12 cellular contexts compared by ENCODE assay signal in the genomic region with DNA sequence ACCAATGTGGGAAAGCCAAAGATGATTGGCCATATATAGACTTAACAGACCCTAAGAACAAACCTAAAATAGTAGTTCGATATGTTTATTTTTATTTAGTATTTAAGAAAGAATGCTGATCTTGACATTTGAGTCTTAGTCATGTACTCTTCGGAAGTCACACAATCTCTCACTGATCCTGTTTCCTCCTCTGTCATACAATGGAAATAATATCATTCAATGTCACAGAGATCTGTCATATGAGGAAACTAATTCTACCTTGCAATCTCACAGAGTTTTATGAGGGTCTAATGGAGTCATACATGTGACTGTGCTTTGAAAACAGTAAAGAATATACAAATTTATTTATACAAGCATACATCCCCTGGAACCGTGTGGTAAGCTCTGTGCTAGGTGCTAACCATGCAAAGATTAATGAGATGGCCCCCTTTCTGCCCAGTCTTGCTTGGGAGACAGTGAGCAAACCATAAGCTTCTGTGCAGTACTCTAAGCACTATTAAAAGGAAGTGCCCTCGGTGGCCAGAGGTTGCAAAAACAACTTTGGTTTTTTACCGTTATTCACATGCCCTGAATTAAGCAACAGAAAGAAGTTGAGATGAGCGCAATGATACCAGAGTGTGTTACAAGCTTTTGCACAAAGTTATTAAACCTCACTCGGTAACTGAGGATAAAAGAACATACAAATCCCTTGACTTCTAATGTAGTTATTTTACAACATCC. TPM values are rescaled to one million over a fixed set of nuclear protein-coding genes. Genes with fewer than 3 reads are reported as not detected.
DNase-seq lines count a peak whose midpoint lies in the region; ATAC-seq and TF ChIP-seq lines count a peak whose summit lies in the region.
"Had no signal": no experiment of that assay in that cellular context is flagged by ENCODE, and none has a peak within 500 bp of the region (broad histone marks: within the 10 kb centered on the region; RNA-seq: fewer than 3 reads in every experiment).

No MANE protein-coding gene starts in this region.

- H3K4me1 ChIP-seq in A673 (ENCODE audit: insufficient read depth, low read length, poor library complexity, severe bottlenecking), result peaks cover 7% of the 10 kb centered on the region
- H3K4me1 ChIP-seq: uterus had no signal

- no peak for TF ChIP-seq CTCF in A673 (conservative IDR thresholded peaks at IDR 0.05; ENCODE audit: low read depth, low read length)

- no peaks in the 10 kb centered on the region for H3K36me3 ChIP-seq in A673 (ENCODE audit: insufficient read depth, low read length, poor library complexity, severe bottlenecking)
- H3K36me3 ChIP-seq: uterus had no signal

- no peaks in the 10 kb centered on the region for H3K27me3 ChIP-seq in A673 (replicated peaks; ENCODE audit: insufficient read depth, low read depth, low read length, poor library complexity)
- H3K27me3 ChIP-seq: uterus had no signal

- peak; percentile 20 for ATAC-seq in GM19397 (IDR thresholded peaks at IDR 0.05; ENCODE audit: unreplicated experiment)
- ATAC-seq in GM21447 (IDR thresholded peaks at IDR 0.05; ENCODE audit: unreplicated experiment), result no peak

- BruUV-seq in A673 (replicated peaks; lab: Mats Ljungman, UMichigan), result no TSS peak

- CTCF ChIA-PET in A673 (lab: Charles Lee), result no interaction called here

- no peak overlapping the region for H3K4me3 ChIP-seq in A673 (ENCODE audit: low read depth, low read length, poor library complexity, severe bottlenecking)
- H3K4me3 ChIP-seq: uterus had no signal

- no peak overlapping the region for H3K27ac ChIP-seq in A673 (ENCODE audit: low read depth, low read length, poor library complexity, severe bottlenecking)
- H3K27ac ChIP-seq: uterus had no signal

- H3K9me3 ChIP-seq in A673 (ENCODE audit: low read depth, low read length, poor library complexity, severe bottlenecking), result no peaks in the 10 kb centered on the region
- H3K9me3 ChIP-seq: uterus had no signal

- DNase-seq in A673 (ENCODE audit: low spot score) (peak; percentile 10), SHP77 treated with DMSO at 0.1 percent for 48 hours (lab: John Stamatoyannopoulos, UW) (peak; percentile 43), iris pigment epithelial cell (ENCODE audit: low read depth) (peak; percentile 57), ecto neural progenitor cell (ENCODE audit: low spot score) (no peak), A172 (ENCODE audit: low spot score) (no peak), NCI-H2107 (lab: John Stamatoyannopoulos, UW) (no peak)
- DNase-seq: cortex of kidney, NCI-H2081 treated with DMSO at 0.1 percent for 48 hours, RPMI8226, uterus had no signal

- POLR2A ChIA-PET in A673 (lab: Charles Lee; ENCODE audit: low non-redundant PET), result no interaction called here

- intact Hi-C loops in A673 (cut with micrococcal nuclease; ENCODE audit: unreplicated experiment), result loop anchor here (5.0 to 10.0 kb wide), 3 partner anchors 82 to 745 kb away; no protein-coding TSS in a partner anchor

RNA-seq across cellular contexts. Expression of a gene that starts 1.7 kb away (rescaled TPM):
- total RNA-seq in A673 (2021), result 10.0 and 10.7 TPM in 2 replicates
- total RNA-seq in A172 (2014; rRNA removed; shearing (Covaris generic)), result 0.21 and 1.2 TPM in 2 replicates

Comparison
In these comparisons a context has a peak if more than half of its experiments do, and no peak if none do; other contexts are left out.
1. DNase-seq: peak in A673 (single experiment), SHP77 treated with DMSO at 0.1 percent for 48 hours (single experiment) and iris pigment epithelial cell (single experiment); none in ecto neural progenitor cell (single experiment), A172 (single experiment) and NCI-H2107 (single experiment).